In the genomic region with DNA sequence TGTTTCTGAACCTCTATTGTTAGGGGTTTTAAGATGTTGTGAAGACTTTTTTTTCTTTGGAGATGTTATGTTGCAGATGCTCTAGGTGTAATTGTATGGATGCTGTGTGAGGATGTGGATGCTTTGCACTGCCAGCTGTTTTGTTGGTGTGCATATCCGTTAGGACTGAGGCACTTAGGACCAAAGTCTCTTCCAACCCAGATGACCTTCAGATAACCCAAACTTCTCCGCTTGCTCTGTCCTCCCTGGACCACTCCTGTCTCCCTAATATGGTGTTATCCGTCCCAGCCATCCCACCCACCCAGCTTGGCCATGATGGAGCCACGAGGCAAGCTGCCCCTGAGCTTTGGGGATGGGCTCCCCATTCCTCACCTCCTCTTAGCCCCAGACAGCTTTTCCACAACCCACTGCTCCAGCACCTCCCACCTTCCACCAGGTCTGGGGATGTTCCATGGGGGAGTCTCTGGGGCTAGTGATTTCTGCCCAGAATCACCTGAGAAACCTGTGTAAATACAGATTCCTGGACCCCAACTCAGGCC, we compare ENCODE assay signal across 1 cellular context.
TF ChIP-seq lines count a peak whose summit lies in the region.

No MANE protein-coding gene starts in this region.

TF ChIP-seq in GM23338, 12 proteins besides CTCF, POLR2A, EP300 and RAD21 (continued from another document):
- TF ChIP-seq, protein P1, sequence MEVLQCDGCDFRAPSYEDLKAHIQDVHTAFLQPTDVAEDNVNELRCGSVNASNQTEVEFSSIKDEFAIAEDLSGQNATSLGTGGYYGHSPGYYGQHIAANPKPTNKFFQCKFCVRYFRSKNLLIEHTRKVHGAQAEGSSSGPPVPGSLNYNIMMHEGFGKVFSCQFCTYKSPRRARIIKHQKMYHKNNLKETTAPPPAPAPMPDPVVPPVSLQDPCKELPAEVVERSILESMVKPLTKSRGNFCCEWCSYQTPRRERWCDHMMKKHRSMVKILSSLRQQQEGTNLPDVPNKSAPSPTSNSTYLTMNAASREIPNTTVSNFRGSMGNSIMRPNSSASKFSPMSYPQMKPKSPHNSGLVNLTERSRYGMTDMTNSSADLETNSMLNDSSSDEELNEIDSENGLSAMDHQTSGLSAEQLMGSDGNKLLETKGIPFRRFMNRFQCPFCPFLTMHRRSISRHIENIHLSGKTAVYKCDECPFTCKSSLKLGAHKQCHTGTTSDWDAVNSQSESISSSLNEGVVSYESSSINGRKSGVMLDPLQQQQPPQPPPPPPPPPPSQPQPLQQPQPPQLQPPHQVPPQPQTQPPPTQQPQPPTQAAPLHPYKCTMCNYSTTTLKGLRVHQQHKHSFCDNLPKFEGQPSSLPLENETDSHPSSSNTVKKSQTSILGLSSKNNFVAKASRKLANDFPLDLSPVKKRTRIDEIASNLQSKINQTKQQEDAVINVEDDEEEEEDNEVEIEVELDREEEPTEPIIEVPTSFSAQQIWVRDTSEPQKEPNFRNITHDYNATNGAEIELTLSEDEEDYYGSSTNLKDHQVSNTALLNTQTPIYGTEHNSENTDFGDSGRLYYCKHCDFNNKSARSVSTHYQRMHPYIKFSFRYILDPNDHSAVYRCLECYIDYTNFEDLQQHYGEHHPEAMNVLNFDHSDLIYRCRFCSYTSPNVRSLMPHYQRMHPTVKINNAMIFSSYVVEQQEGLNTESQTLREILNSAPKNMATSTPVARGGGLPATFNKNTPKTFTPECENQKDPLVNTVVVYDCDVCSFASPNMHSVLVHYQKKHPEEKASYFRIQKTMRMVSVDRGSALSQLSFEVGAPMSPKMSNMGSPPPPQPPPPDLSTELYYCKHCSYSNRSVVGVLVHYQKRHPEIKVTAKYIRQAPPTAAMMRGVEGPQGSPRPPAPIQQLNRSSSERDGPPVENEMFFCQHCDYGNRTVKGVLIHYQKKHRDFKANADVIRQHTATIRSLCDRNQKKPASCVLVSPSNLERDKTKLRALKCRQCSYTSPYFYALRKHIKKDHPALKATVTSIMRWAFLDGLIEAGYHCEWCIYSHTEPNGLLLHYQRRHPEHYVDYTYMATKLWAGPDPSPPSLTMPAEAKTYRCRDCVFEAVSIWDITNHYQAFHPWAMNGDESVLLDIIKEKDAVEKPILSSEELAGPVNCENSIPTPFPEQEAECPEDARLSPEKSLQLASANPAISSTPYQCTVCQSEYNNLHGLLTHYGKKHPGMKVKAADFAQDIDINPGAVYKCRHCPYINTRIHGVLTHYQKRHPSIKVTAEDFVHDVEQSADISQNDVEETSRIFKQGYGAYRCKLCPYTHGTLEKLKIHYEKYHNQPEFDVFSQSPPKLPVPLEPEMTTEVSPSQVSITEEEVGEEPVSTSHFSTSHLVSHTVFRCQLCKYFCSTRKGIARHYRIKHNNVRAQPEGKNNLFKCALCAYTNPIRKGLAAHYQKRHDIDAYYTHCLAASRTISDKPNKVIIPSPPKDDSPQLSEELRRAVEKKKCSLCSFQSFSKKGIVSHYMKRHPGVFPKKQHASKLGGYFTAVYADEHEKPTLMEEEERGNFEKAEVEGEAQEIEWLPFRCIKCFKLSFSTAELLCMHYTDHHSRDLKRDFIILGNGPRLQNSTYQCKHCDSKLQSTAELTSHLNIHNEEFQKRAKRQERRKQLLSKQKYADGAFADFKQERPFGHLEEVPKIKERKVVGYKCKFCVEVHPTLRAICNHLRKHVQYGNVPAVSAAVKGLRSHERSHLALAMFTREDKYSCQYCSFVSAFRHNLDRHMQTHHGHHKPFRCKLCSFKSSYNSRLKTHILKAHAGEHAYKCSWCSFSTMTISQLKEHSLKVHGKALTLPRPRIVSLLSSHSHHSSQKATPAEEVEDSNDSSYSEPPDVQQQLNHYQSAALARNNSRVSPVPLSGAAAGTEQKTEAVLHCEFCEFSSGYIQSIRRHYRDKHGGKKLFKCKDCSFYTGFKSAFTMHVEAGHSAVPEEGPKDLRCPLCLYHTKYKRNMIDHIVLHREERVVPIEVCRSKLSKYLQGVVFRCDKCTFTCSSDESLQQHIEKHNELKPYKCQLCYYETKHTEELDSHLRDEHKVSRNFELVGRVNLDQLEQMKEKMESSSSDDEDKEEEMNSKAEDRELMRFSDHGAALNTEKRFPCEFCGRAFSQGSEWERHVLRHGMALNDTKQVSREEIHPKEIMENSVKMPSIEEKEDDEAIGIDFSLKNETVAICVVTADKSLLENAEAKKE (CRISPR knock-in tag; IDR thresholded peaks at IDR 0.05) = no peak
- TF ChIP-seq ZNF114 (CRISPR knock-in tag; IDR thresholded peaks at IDR 0.05) (no peak), ZNF331 (CRISPR knock-in tag; IDR thresholded peaks at IDR 0.05; ENCODE audit: low read depth) (no peak), CREB1 (CRISPR knock-in tag; IDR thresholded peaks at IDR 0.05; ENCODE audit: low read depth) (no peak)
